In the genomic region with DNA sequence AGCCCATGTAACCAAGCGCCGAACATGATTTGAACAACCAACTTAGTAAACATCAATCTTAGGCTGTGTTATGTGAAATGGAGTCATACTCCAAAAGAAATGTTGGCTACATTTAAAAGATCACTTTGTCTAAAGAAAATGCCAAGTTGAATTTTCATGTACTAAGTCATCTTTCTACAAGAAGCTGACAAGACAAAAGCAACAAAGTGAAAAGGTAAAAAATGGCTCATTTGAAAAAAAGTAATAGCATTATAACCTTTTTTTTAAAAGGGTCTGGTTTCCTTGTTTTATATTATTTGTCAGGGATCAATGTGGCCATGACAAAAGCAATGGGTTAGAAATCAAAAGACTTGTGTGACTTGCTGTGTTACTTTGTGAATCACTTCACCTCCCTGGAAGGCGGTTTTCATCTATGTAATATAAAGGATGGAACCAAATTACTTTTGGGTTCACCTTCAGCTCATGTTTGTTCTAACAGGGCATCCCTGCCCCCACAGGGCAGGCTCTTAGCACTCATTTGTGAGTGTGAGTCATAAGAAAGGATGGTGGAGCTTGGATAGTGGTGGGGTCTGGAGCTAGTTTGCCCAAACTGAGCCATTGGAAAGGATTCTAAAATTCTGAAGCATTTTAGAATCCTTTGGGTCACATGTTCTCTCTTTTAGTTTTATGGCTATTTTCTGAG, we compare ENCODE assay signal across 8 cellular contexts.
DNase-seq lines count a peak whose midpoint lies in the region; ATAC-seq and TF ChIP-seq lines count a peak whose summit lies in the region.

No MANE protein-coding gene starts in this region.

- no peaks in the 10 kb centered on the region for H3K36me3 ChIP-seq in hepatocyte (replicated peaks; ENCODE audit: insufficient read depth, low read depth)

- H3K27me3 ChIP-seq in hepatocyte, result no peaks in the 10 kb centered on the region

- H3K9me2 ChIP-seq in hepatocyte (replicated peaks; ENCODE audit: insufficient read depth), result no peaks in the 10 kb centered on the region

- H3K36me3 Mint-ChIP-seq in stimulated activated memory B cell treated with anti-CD40 and anti-IgM and Interleukin-4, amounts not matched to agents 10 μg/mL and 1 μg/mL and 100 μg/mL, for 72 hours, result peaks cover 25% of the 10 kb centered on the region

- DNase-seq in NCI-H345 (lab: John Stamatoyannopoulos, UW) (peak; percentile 8), NCI-H345 treated with DMSO at 0.1 percent for 48 hours (lab: John Stamatoyannopoulos, UW; ENCODE audit: unreplicated experiment) (no peak), hepatocyte (ENCODE audit: low spot score) (no peak), C1 segment of cervical spinal cord (lab: John Stamatoyannopoulos, UW) (no peak), NCI-H510A treated with DMSO at 0.1 percent for 48 hours (lab: John Stamatoyannopoulos, UW) (no peak), HUDEP-2 (lab: John Stamatoyannopoulos, UW; ENCODE audit: unreplicated experiment in 76 of 76) (no peak)
- peak; percentile 41 for DNase-seq in activated T-cell treated with anti-CD3 and anti-CD28 coated beads, Interleukin-2, amount 50 U/mL, for 1 hour

- ATAC-seq in stimulated activated memory B cell treated with anti-CD40 and anti-IgM and Interleukin-4, amounts not matched to agents 10 μg/mL and 1 μg/mL and 100 μg/mL, for 72 hours, result no peak

- no peaks in the 10 kb centered on the region for H4K20me1 ChIP-seq in hepatocyte (ENCODE audit: insufficient read depth, poor library complexity, severe bottlenecking)

- H3K4me3 ChIP-seq in hepatocyte, result no peak overlapping the region

- no peak for TF ChIP-seq CTCF in hepatocyte (IDR thresholded peaks at IDR 0.05; ENCODE audit: poor library complexity)

- peak overlapping the region; percentile 53 for H3K27ac Mint-ChIP-seq in stimulated activated memory B cell treated with anti-CD40 and anti-IgM and Interleukin-4, amounts not matched to agents 10 μg/mL and 1 μg/mL and 100 μg/mL, for 72 hours

- no peak overlapping the region for H3K4me2 ChIP-seq in hepatocyte

- H3K4me1 ChIP-seq in hepatocyte (ENCODE audit: insufficient read depth), result peaks cover 41% of the 10 kb centered on the region

- 69% methylated on average over 3 of the region's 3 CpGs for WGBS in hepatocyte (ENCODE audit: low lambda C conversion rate, missing lambda C conversion rate)

- peak overlapping the region; percentile 8 for H2AFZ ChIP-seq in hepatocyte

- H3K9me3 ChIP-seq in hepatocyte (ENCODE audit: low read depth), result no peaks in the 10 kb centered on the region

- H3K27me3 Mint-ChIP-seq in stimulated activated memory B cell treated with anti-CD40 and anti-IgM and Interleukin-4, amounts not matched to agents 10 μg/mL and 1 μg/mL and 100 μg/mL, for 72 hours, result no peaks in the 10 kb centered on the region

- no peaks in the 10 kb centered on the region for H3K9me3 Mint-ChIP-seq in stimulated activated memory B cell treated with anti-CD40 and anti-IgM and Interleukin-4, amounts not matched to agents 10 μg/mL and 1 μg/mL and 100 μg/mL, for 72 hours

- H3K4me3 Mint-ChIP-seq in stimulated activated memory B cell treated with anti-CD40 and anti-IgM and Interleukin-4, amounts not matched to agents 10 μg/mL and 1 μg/mL and 100 μg/mL, for 72 hours, result no peak overlapping the region

- H3K27ac ChIP-seq in hepatocyte, result peak overlapping the region; percentile 46

- H3K79me2 ChIP-seq in hepatocyte, result peaks cover 25% of the 10 kb centered on the region

- H3K4me1 Mint-ChIP-seq in stimulated activated memory B cell treated with anti-CD40 and anti-IgM and Interleukin-4, amounts not matched to agents 10 μg/mL and 1 μg/mL and 100 μg/mL, for 72 hours, result peaks cover 37% of the 10 kb centered on the region

Comparison
In these comparisons a context has a peak if more than half of its experiments do, and no peak if none do; other contexts are left out.
1. DNase-seq: peak in NCI-H345 (single experiment) and activated T-cell treated with anti-CD3 and anti-CD28 coated beads, Interleukin-2, amount 50 U/mL, for 1 hour (single experiment); none in NCI-H345 treated with DMSO at 0.1 percent for 48 hours (single experiment), hepatocyte (single experiment), C1 segment of cervical spinal cord (0 of 14), NCI-H510A treated with DMSO at 0.1 percent for 48 hours (single experiment) and HUDEP-2 (0 of 76).